In genomic region chr1:75134656-75134938, GRCh38 we compare ENCODE assay signal across 15 cellular contexts. TPM values are rescaled to one million over a fixed set of nuclear protein-coding genes. Genes with fewer than 3 reads are reported as not detected.
A peak's percentile ranks its signal among the peaks of the same experiment; 100 is the strongest.
DNase-seq lines count a peak whose midpoint lies in the region; ATAC-seq, FAIRE-seq and TF ChIP-seq lines count a peak whose summit lies in the region.
"Had no signal": no experiment of that assay in that cellular context is flagged by ENCODE, and none has a peak within 500 bp of the region (broad histone marks: within the 10 kb centered on the region; RNA-seq: fewer than 3 reads in every experiment).

No MANE protein-coding gene starts in this region.

- no peaks in the 10 kb centered on the region for H3K9me1 ChIP-seq in endothelial cell of umbilical vein (replicated peaks; ENCODE audit: control insufficient read depth, extremely low read depth, insufficient read depth, low read length)

- POLR2A ChIA-PET in endothelial cell of umbilical vein (lab: Charles Lee): no interaction called here

- no TSS peak for BruUV-seq in endothelial cell of umbilical vein (replicated peaks; lab: Mats Ljungman, UMichigan)

- peaks cover 32% of the 10 kb centered on the region for H3K4me1 Mint-ChIP-seq in osteocyte (ENCODE audit: unreplicated experiment)

- H2AFZ ChIP-seq in endothelial cell of umbilical vein (ENCODE audit: low read depth, low read length): no peak overlapping the region

- FAIRE-seq in endothelial cell of umbilical vein (lab: Jason Lieb, UNC): no peak
- FAIRE-seq: G401.6 had no signal

- no peak overlapping the region for H3K4me2 ChIP-seq in endothelial cell of umbilical vein (ENCODE audit: insufficient read depth, low read length)

- CTCF ChIA-PET in endothelial cell of umbilical vein (lab: Charles Lee): interaction anchor here (2.0 to 2.6 kb wide), 3 partner anchors 69 to 363 kb away, joined by 5 to 15 read pairs (median 6); no protein-coding TSS in a partner anchor

- no peaks in the 10 kb centered on the region for H3K79me2 ChIP-seq in endothelial cell of umbilical vein (ENCODE audit: control insufficient read depth, insufficient read depth, low read length)

- no peaks in the 10 kb centered on the region for H3K9me3 ChIP-seq in endothelial cell of umbilical vein (replicated peaks; ENCODE audit: control insufficient read depth, insufficient read depth, low read length)
- H3K9me3 ChIP-seq: heart right ventricle had no signal

- dilution Hi-C loops in endothelial cell of umbilical vein (cut with MboI; ENCODE audit: extremely low pct_ligation_motif_present, low sequenced_read_pairs): no loop called here

- TF ChIP-seq CTCF in endothelial cell of umbilical vein (IDR thresholded peaks at IDR 0.05; ENCODE audit: extremely low read depth in 1 of 2, insufficient read depth in 1 of 2, low read depth in 1 of 2, low read length in 2 of 2) (no peak), osteocyte (IDR thresholded peaks at IDR 0.05) (no peak)

- intact Hi-C loops in endothelial cell of umbilical vein (cut with micrococcal nuclease): loop anchor here (5.0 kb wide), 1 partner anchor 68 kb away; no protein-coding TSS in a partner anchor

- H3K36me3 Mint-ChIP-seq in osteocyte (ENCODE audit: unreplicated experiment): no peaks in the 10 kb centered on the region

- no peak overlapping the region for H3K27ac ChIP-seq in endothelial cell of umbilical vein (ENCODE audit: insufficient read depth, low read depth, low read length)
- H3K27ac ChIP-seq: heart right ventricle had no signal

- H3K4me3 Mint-ChIP-seq in osteocyte (ENCODE audit: unreplicated experiment): peak overlapping the region; percentile 73

- ATAC-seq in HG02642 (IDR thresholded peaks at IDR 0.05; ENCODE audit: poor library complexity, unreplicated experiment): no peak
- ATAC-seq: heart right ventricle had no signal

- no peak for TF ChIP-seq POLR2A in endothelial cell of umbilical vein (IDR thresholded peaks at IDR 0.05; ENCODE audit: low read depth, low read length)

- DNase-seq in NCI-H510A treated with DMSO at 0.1 percent for 48 hours (lab: John Stamatoyannopoulos, UW) (peak; percentile 40), NCI-H510A (lab: John Stamatoyannopoulos, UW) (no peak), NCI-H1417 treated with DMSO at 0.1 percent for 48 hours (lab: John Stamatoyannopoulos, UW) (peak; percentile 21), endothelial cell of umbilical vein (ENCODE audit: low read depth, low spot score) (peak; percentile 22), osteocyte (ENCODE audit: extremely low spot score, unreplicated experiment) (no peak), NCI-H146 (lab: John Stamatoyannopoulos, UW) (no peak), DMS 273 (lab: John Stamatoyannopoulos, UW; ENCODE audit: unreplicated experiment) (no peak)
- DNase-seq: amygdala; effector CD8-positive, alpha-beta T cell; heart right ventricle; stimulated activated CD8-positive, alpha-beta memory T cell treated with anti-CD3 and anti-CD28 coated beads, Interleukin-4, amount 100 ng/mL, for 48 hours had no signal

- peaks cover 93% of the 10 kb centered on the region for H3K27me3 Mint-ChIP-seq in osteocyte (ENCODE audit: unreplicated experiment)

- no peaks in the 10 kb centered on the region for H3K9me3 Mint-ChIP-seq in osteocyte (ENCODE audit: unreplicated experiment)

- H3K4me1 ChIP-seq in endothelial cell of umbilical vein (ENCODE audit: control insufficient read depth, extremely low read depth, insufficient read depth, low read length): no peaks in the 10 kb centered on the region

- H3K27me3 ChIP-seq in endothelial cell of umbilical vein (ENCODE audit: control insufficient read depth in 2 of 2, insufficient read depth in 2 of 2, low read length in 2 of 2): peaks cover 89 to 98% of the 10 kb centered on the region in 2 experiments

- no peaks in the 10 kb centered on the region for H4K20me1 ChIP-seq in endothelial cell of umbilical vein (replicated peaks; ENCODE audit: control insufficient read depth, extremely low read depth, insufficient read depth, low read length)

- no peak overlapping the region for H3K9ac ChIP-seq in endothelial cell of umbilical vein (replicated peaks; ENCODE audit: extremely low read depth, insufficient read depth, low read length)

- no peak overlapping the region for H3K27ac Mint-ChIP-seq in osteocyte (ENCODE audit: unreplicated experiment)

- H3K36me3 ChIP-seq in endothelial cell of umbilical vein (ENCODE audit: control insufficient read depth in 2 of 2, extremely low read depth in 1 of 2, insufficient read depth in 2 of 2, low read length in 2 of 2): no peaks in the 10 kb centered on the region
- H3K36me3 ChIP-seq: heart right ventricle had no signal

- no peak overlapping the region for H3K4me3 ChIP-seq in endothelial cell of umbilical vein (replicated peaks in 1 of 3; ENCODE audit: insufficient read depth in 1 of 3, low read depth in 1 of 3, low read length in 3 of 3)

TF ChIP-seq in endothelial cell of umbilical vein, 7 proteins besides CTCF, POLR2A, EP300 and RAD21:
- TF ChIP-seq FOS (IDR thresholded peaks at IDR 0.05; ENCODE audit: borderline replicate concordance, insufficient read depth, low read length) (no peak), MYC (IDR thresholded peaks at IDR 0.05; ENCODE audit: low read depth, low read length) (no peak), EZH2 (IDR thresholded peaks at IDR 0.05; ENCODE audit: borderline replicate concordance, low read depth, low read length, severe bottlenecking) (no peak), MAX (IDR thresholded peaks at IDR 0.05; ENCODE audit: insufficient read depth, insufficient read length) (no peak), JUN (IDR thresholded peaks at IDR 0.05; ENCODE audit: borderline replicate concordance, insufficient read depth, insufficient read length, low read depth) (no peak), GATA2 (IDR thresholded peaks at IDR 0.05; ENCODE audit: insufficient read depth, insufficient read length, low read depth, low read length) (no peak), POLR2AphosphoS5 (IDR thresholded peaks at IDR 0.05; ENCODE audit: insufficient read depth, low read depth, low read length) (no peak)

RNA-seq across cellular contexts. Expression of gene LHX8, which starts 0.4 kb away (rescaled TPM):
- total RNA-seq in endothelial cell of umbilical vein: not detected in 2 replicates
- polyA plus RNA-seq in endothelial cell of umbilical vein: not detected in 2 replicates
- polyA plus RNA-seq in endothelial cell of umbilical vein (2011; cell fraction: cytosol; rRNA removed): not detected in 2 replicates
- polyA plus RNA-seq in endothelial cell of umbilical vein (2011; cell fraction: nucleus; rRNA removed): not detected in 2 replicates
- polyA plus RNA-seq in endothelial cell of umbilical vein (2012): not detected in 2 replicates
- not detected in 2 replicates for polyA minus RNA-seq in endothelial cell of umbilical vein
- polyA minus RNA-seq in endothelial cell of umbilical vein (2011; cell fraction: cytosol; rRNA and poly(A)+ RNA removed): not detected
- polyA minus RNA-seq in endothelial cell of umbilical vein (2011; cell fraction: nucleus; rRNA and poly(A)+ RNA removed): not detected in 2 replicates
- not detected in 2 replicates for total RNA-seq in osteocyte
- total RNA-seq: heart right ventricle, NCI-H460 had no signal
- polyA plus RNA-seq: AG04450, heart right ventricle had no signal

Comparison
In these comparisons a context has a peak if more than half of its experiments do, and no peak if none do; other contexts are left out.
1. DNase-seq: peak in NCI-H510A treated with DMSO at 0.1 percent for 48 hours (single experiment), NCI-H1417 treated with DMSO at 0.1 percent for 48 hours (single experiment) and endothelial cell of umbilical vein (single experiment); none in NCI-H510A (single experiment), osteocyte (single experiment), NCI-H146 (single experiment) and DMS 273 (single experiment).